ENCODE assay signal across 9 cellular contexts in the genomic region with DNA sequence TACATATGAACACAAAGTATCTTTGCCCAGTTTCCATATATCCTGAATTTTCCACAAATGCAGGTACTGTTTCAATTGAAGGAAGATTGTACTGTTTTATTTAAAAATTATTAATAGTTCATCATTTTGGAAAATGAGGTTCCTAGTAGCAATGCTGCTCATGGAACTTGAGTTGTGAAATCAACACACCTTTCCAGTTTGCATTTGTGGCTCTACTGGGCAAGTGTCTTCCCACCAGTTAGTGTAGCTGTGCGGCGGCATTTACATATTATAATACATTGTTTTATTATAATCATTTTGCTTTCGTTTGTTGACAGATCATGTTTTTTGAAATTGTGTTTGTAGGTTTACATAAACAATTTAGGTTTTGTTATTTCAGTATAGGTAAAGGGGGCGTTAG. TPM values are rescaled to one million over a fixed set of nuclear protein-coding genes. Genes with fewer than 3 reads are reported as not detected.
DNase-seq lines count a peak whose midpoint lies in the region; ATAC-seq and TF ChIP-seq lines count a peak whose summit lies in the region.
"Had no signal": no experiment of that assay in that cellular context is flagged by ENCODE, and none has a peak within 500 bp of the region (broad histone marks: within the 10 kb centered on the region; RNA-seq: fewer than 3 reads in every experiment).

No MANE protein-coding gene starts in this region.

- no peak for ATAC-seq in HG02973 (IDR thresholded peaks at IDR 0.05; ENCODE audit: unreplicated experiment)

- H3K27me3 ChIP-seq in HAP-1 (ENCODE audit: low read depth) (no peaks in the 10 kb centered on the region; the same call in 1 of the 2 replicates), SJSA1 (replicated peaks) (no peaks in the 10 kb centered on the region)

- DNase-seq in HAP-1 (ENCODE audit: low spot score in 2 of 2) (no peak), SJSA1 (ENCODE audit: low read depth in 1 of 2, low spot score in 2 of 2) (no peak), fibroblast of villous mesenchyme (ENCODE audit: low read depth) (no peak), SIG-M5 (lab: John Stamatoyannopoulos, UW) (no peak), AML-193 (lab: John Stamatoyannopoulos, UW) (no peak)
- DNase-seq in stimulated activated CD4-positive, alpha-beta T cell treated with anti-CD3 and anti-CD28 coated beads, Interleukin-4, amount 100 ng/mL, for 4 hours = no peak

- H3K4me1 ChIP-seq in HAP-1 (peaks cover 31% of the 10 kb centered on the region), SJSA1 (replicated peaks) (peaks cover 15% of the 10 kb centered on the region; the same call in 1 of the 2 replicates)

- H3K9me3 ChIP-seq in HAP-1 = no peaks in the 10 kb centered on the region
- H3K9me3 ChIP-seq in SJSA1 (replicated peaks) = no peaks in the 10 kb centered on the region
- H3K9me3 ChIP-seq: mucosa of descending colon had no signal

- H3K27ac ChIP-seq in SJSA1 (peak overlapping the region; percentile 99), skin epidermis (peak overlapping the region in 19 of 21 experiments; percentile 18 to 99 (median 98))

- H3K36me3 ChIP-seq in HAP-1 (replicated peaks) = peaks cover 19% of the 10 kb centered on the region
- peaks cover 20% of the 10 kb centered on the region for H3K36me3 ChIP-seq in SJSA1

- no peak for TF ChIP-seq CTCF in fibroblast of villous mesenchyme (IDR thresholded peaks at IDR 0.05; ENCODE audit: insufficient read depth, low read depth, low read length)

- in situ Hi-C loops in HAP-1 (cut with MboI; ENCODE audit: low sequenced_read_pairs) = loop anchor here (5.0 kb wide), 1 partner anchor 55 kb away; no protein-coding TSS in a partner anchor

- H3K4me3 ChIP-seq in HAP-1 (peak overlapping the region; percentile 100), SJSA1 (peak overlapping the region; percentile 94), fibroblast of villous mesenchyme (ENCODE audit: low read depth, low read length) (peak overlapping the region; percentile 96), skin epidermis (peak overlapping the region; percentile 18 to 86 (median 65))
- H3K4me3 ChIP-seq: mucosa of descending colon had no signal

RNA-seq across cellular contexts. Expression of gene DDX3X, which starts 2.0 kb away (rescaled TPM):
- total RNA-seq in SJSA1 (2014; rRNA removed; shearing (Covaris generic)) = 134 and 228 TPM in 2 replicates
- total RNA-seq in fibroblast of villous mesenchyme = 186 and 270 TPM in 2 replicates
